20 cellular contexts compared by ENCODE assay signal in the genomic region with DNA sequence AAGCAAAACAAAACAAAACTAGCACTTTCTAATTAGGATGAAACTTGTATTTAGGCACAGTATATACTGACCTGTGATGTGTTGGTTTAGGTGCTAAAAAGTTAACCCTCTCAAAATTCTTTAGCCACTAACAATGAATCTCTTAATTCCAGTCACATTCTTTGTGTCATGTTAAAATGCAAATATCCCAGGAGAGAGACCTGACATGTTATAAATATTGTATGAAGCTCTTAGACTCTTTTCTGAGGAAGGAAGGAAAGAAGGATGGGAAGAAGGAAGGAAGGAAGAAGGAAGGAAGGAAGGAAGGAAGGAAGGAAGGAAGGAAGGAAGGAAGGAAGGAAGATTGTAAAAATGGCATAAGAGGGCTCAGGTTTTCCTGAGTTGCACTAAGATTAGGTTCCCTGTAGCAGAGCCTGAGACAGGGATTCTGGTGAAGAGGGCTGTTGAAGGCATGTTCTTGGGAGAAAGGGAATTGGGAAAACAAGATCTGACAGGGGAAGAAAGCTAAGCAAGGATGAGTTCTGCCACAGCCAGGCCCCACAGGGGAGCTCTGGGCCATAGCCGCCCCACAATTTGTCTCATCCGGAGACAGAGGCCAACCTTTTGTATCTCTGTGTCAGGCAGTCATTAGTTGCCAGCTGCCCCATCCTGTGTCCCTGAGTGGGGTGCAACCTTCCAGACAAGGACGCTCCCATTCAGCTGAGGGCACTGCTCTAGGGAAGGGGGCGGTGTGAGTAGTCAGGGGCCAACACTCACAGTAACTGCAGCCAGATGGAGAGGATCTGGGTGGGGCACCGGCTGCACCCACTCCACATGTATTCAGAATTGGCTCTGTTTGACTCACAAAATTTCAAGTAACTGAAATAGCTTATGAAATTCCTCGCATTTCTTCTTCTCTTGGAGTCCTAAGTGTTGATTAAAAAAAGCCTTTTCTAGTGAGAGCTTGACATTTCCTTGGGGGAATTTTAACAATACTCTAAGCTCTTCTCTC.
DNase-seq lines count a peak whose midpoint lies in the region; ATAC-seq and TF ChIP-seq lines count a peak whose summit lies in the region.
"Had no signal": no experiment of that assay in that cellular context is flagged by ENCODE, and none has a peak within 500 bp of the region (broad histone marks: within the 10 kb centered on the region; RNA-seq: fewer than 3 reads in every experiment).

No MANE protein-coding gene starts in this region.

- peaks cover 3% of the 10 kb centered on the region for H3K36me3 Mint-ChIP-seq in endodermal cell (ENCODE audit: low read depth)
- H3K36me3 Mint-ChIP-seq in T-helper 2 cell treated with Interferon-gamma antibody and Interleukin-4, amounts not matched to agents 5 μg/mL and 100 μg/mL, for 36 hours (ENCODE audit: low read depth): peaks cover 5% of the 10 kb centered on the region
- H3K36me3 Mint-ChIP-seq: memory B cell; natural killer cell treated with Interleukin-12 subunit alpha and Interleukin-12 subunit beta and Interleukin-15 and Interleukin-18, amount 100 ng/mL, for 72 hours; stimulated activated memory B cell treated with anti-CD40 and anti-IgM and Interleukin-4, amounts not matched to agents 10 μg/mL and 1 μg/mL and 100 μg/mL, for 72 hours had no signal

- no peak overlapping the region for H3K4me3 Mint-ChIP-seq in endodermal cell
- H3K4me3 Mint-ChIP-seq in T-helper 2 cell treated with Interferon-gamma antibody and Interleukin-4, amounts not matched to agents 5 μg/mL and 100 μg/mL, for 36 hours: no peak overlapping the region
- H3K4me3 Mint-ChIP-seq: activated CD4-positive, alpha-beta T cell treated with anti-CD3 and anti-CD28 coated beads, Interleukin-2, amount 10 ng/mL, durations not matched to agents 7 days and 5 days; memory B cell; natural killer cell treated with Interleukin-12 subunit alpha and Interleukin-12 subunit beta and Interleukin-15 and Interleukin-18, amount 100 ng/mL, for 72 hours; stimulated activated memory B cell treated with anti-CD40 and anti-IgM and Interleukin-4, amounts not matched to agents 10 μg/mL and 1 μg/mL and 100 μg/mL, for 72 hours had no signal

- H2AFZ ChIP-seq in DND-41 (ENCODE audit: low read depth, low read length): no peak overlapping the region

- H3K4me3 ChIP-seq in DND-41 (ENCODE audit: low read depth in 1 of 2, low read length in 2 of 2) (no peak overlapping the region), endodermal cell (ENCODE audit: low read length) (no peak overlapping the region), body of pancreas (no peak overlapping the region)
- H3K4me3 ChIP-seq: ascending aorta, tibial artery had no signal

- H3K27me3 ChIP-seq in DND-41 (ENCODE audit: insufficient read depth, low read length, poor library complexity): no peaks in the 10 kb centered on the region
- no peaks in the 10 kb centered on the region for H3K27me3 ChIP-seq in endodermal cell (ENCODE audit: control insufficient read depth, insufficient read depth, low read length, poor library complexity, severe bottlenecking)
- no peaks in the 10 kb centered on the region for H3K27me3 ChIP-seq in body of pancreas
- H3K27me3 ChIP-seq: ascending aorta had no signal

- ATAC-seq in DND-41 (ENCODE audit: insufficient read depth, low read depth) (peak; percentile 22; the same call in 1 of the 3 replicates), body of pancreas (no peak), HG03280 (IDR thresholded peaks at IDR 0.05; ENCODE audit: unreplicated experiment) (no peak)
- ATAC-seq: natural killer cell treated with Interleukin-12 subunit alpha and Interleukin-12 subunit beta and Interleukin-15 and Interleukin-18, amount 100 ng/mL, for 72 hours; SK-N-SH treated with all-trans-retinoic acid at 6 μM for 48 hours; stimulated activated memory B cell treated with anti-CD40 and anti-IgM and Interleukin-4, amounts not matched to agents 10 μg/mL and 1 μg/mL and 100 μg/mL, for 72 hours had no signal

- no peak overlapping the region for H3K9ac ChIP-seq in DND-41 (ENCODE audit: low read depth, low read length)
- H3K9ac ChIP-seq in endodermal cell (ENCODE audit: extremely low read depth, low read length, poor library complexity, severe bottlenecking): no peak overlapping the region

- no peak for TF ChIP-seq POLR2A in body of pancreas (IDR thresholded peaks at IDR 0.05)

- no peaks in the 10 kb centered on the region for H4K20me1 ChIP-seq in DND-41 (ENCODE audit: insufficient read depth, low read length)

- no peaks in the 10 kb centered on the region for H3K79me2 ChIP-seq in DND-41 (ENCODE audit: insufficient read depth, low read length)

- no peaks in the 10 kb centered on the region for H3K36me3 ChIP-seq in DND-41 (ENCODE audit: insufficient read depth, low read length)
- no peaks in the 10 kb centered on the region for H3K36me3 ChIP-seq in endodermal cell (ENCODE audit: control insufficient read depth, insufficient read depth, low read length)
- no peaks in the 10 kb centered on the region for H3K36me3 ChIP-seq in body of pancreas (replicated peaks in 1 of 2; ENCODE audit: insufficient read depth in 1 of 2, low read depth in 2 of 2)
- H3K36me3 ChIP-seq: ascending aorta, tibial artery had no signal

- peaks cover 23% of the 10 kb centered on the region for H3K4me1 Mint-ChIP-seq in endodermal cell
- peaks cover 1% of the 10 kb centered on the region for H3K4me1 Mint-ChIP-seq in T-helper 2 cell treated with Interferon-gamma antibody and Interleukin-4, amounts not matched to agents 5 μg/mL and 100 μg/mL, for 36 hours (ENCODE audit: low read depth)
- H3K4me1 Mint-ChIP-seq: activated CD4-positive, alpha-beta T cell treated with anti-CD3 and anti-CD28 coated beads, Interleukin-2, amount 10 ng/mL, durations not matched to agents 7 days and 5 days had no signal

- no peak overlapping the region for H3K27ac Mint-ChIP-seq in endodermal cell
- H3K27ac Mint-ChIP-seq in T-helper 2 cell treated with Interferon-gamma antibody and Interleukin-4, amounts not matched to agents 5 μg/mL and 100 μg/mL, for 36 hours: no peak overlapping the region
- H3K27ac Mint-ChIP-seq: activated CD4-positive, alpha-beta T cell treated with anti-CD3 and anti-CD28 coated beads, Interleukin-2, amount 10 ng/mL, durations not matched to agents 7 days and 5 days; memory B cell; natural killer cell treated with Interleukin-12 subunit alpha and Interleukin-12 subunit beta and Interleukin-15 and Interleukin-18, amount 100 ng/mL, for 72 hours; progenitor cell of endocrine pancreas; stimulated activated memory B cell treated with anti-CD40 and anti-IgM and Interleukin-4, amounts not matched to agents 10 μg/mL and 1 μg/mL and 100 μg/mL, for 72 hours had no signal

- no peak overlapping the region for H3K27ac ChIP-seq in DND-41 (ENCODE audit: low read length)
- peak overlapping the region; percentile 54 for H3K27ac ChIP-seq in endodermal cell (ENCODE audit: low read depth, low read length)
- H3K27ac ChIP-seq in body of pancreas: no peak overlapping the region
- H3K27ac ChIP-seq: ascending aorta, C4-2B, tibial artery had no signal

- H3K9me3 Mint-ChIP-seq in endodermal cell: peaks cover 5% of the 10 kb centered on the region
- H3K9me3 Mint-ChIP-seq in T-helper 2 cell treated with Interferon-gamma antibody and Interleukin-4, amounts not matched to agents 5 μg/mL and 100 μg/mL, for 36 hours: no peaks in the 10 kb centered on the region
- H3K9me3 Mint-ChIP-seq: activated CD4-positive, alpha-beta T cell treated with anti-CD3 and anti-CD28 coated beads, Interleukin-2, amount 10 ng/mL, durations not matched to agents 7 days and 5 days; memory B cell; natural killer cell treated with Interleukin-12 subunit alpha and Interleukin-12 subunit beta and Interleukin-15 and Interleukin-18, amount 100 ng/mL, for 72 hours; stimulated activated memory B cell treated with anti-CD40 and anti-IgM and Interleukin-4, amounts not matched to agents 10 μg/mL and 1 μg/mL and 100 μg/mL, for 72 hours had no signal

- TF ChIP-seq CTCF in DND-41 (IDR thresholded peaks at IDR 0.05; ENCODE audit: borderline replicate concordance, extremely low read depth, low read length, poor library complexity, severe bottlenecking) (no peak), endodermal cell (conservative IDR thresholded peaks at IDR 0.05) (no peak), body of pancreas (IDR thresholded peaks at IDR 0.05) (no peak)

- H3K9me3 ChIP-seq in DND-41 (ENCODE audit: insufficient read depth, low read length, severe bottlenecking) (no peaks in the 10 kb centered on the region), endodermal cell (ENCODE audit: control insufficient read depth, low read length) (peaks cover 22% of the 10 kb centered on the region), body of pancreas (no peaks in the 10 kb centered on the region)
- H3K9me3 ChIP-seq: ascending aorta, tibial artery had no signal

- 89 to 92% methylated on average over 3 to 6 of the region's 6 CpGs for WGBS in endodermal cell (ENCODE audit: insufficient coverage in 1 of 2, insufficient read length in 1 of 2), 2 experiments
- WGBS in body of pancreas, 2 donors: 81 to 88% methylated on average over 5 to 6 of the region's 6 CpGs

- intact Hi-C loops in body of pancreas (cut with DNase I): no loop called here

- no peaks in the 10 kb centered on the region for H3K4me1 ChIP-seq in DND-41 (ENCODE audit: insufficient read depth, low read length)
- H3K4me1 ChIP-seq in endodermal cell (ENCODE audit: control insufficient read depth, insufficient read depth, low read length): peaks cover 7% of the 10 kb centered on the region
- H3K4me1 ChIP-seq in body of pancreas: no peaks in the 10 kb centered on the region
- H3K4me1 ChIP-seq: ascending aorta, tibial artery had no signal

- H3K27me3 Mint-ChIP-seq in endodermal cell (ENCODE audit: insufficient read depth): no peaks in the 10 kb centered on the region
- no peaks in the 10 kb centered on the region for H3K27me3 Mint-ChIP-seq in T-helper 2 cell treated with Interferon-gamma antibody and Interleukin-4, amounts not matched to agents 5 μg/mL and 100 μg/mL, for 36 hours (ENCODE audit: low read depth)
- H3K27me3 Mint-ChIP-seq: activated CD4-positive, alpha-beta T cell treated with anti-CD3 and anti-CD28 coated beads, Interleukin-2, amount 10 ng/mL, durations not matched to agents 7 days and 5 days had no signal

- H3K4me2 ChIP-seq in DND-41 (ENCODE audit: insufficient read depth, low read length): no peak overlapping the region

- DNase-seq in DND-41 (no peak), NCI-H146 treated with DMSO at 0.1 percent for 48 hours (lab: John Stamatoyannopoulos, UW; ENCODE audit: unreplicated experiment) (peak; percentile 76), endodermal cell (peak; percentile 55), retina (peak; percentile 25), body of pancreas (no peak)
- DNase-seq in T-helper 2 cell treated with Interferon-gamma antibody and Interleukin-4, amounts not matched to agents 5 μg/mL and 100 μg/mL, for 36 hours (ENCODE audit: low spot score): no peak
- DNase-seq: activated CD4-positive, alpha-beta T cell treated with anti-CD3 and anti-CD28 coated beads, Interleukin-2, amount 10 ng/mL, durations not matched to agents 7 days and 5 days; activated CD8-positive, alpha-beta memory T cell treated with anti-CD3 and anti-CD28 coated beads, Interleukin-2, amount 50 U/mL, for 48 hours; dermis blood vessel endothelial cell; NCI-H1436; NCI-H526 treated with DMSO at 0.1 percent for 48 hours; tibial artery had no signal

Comparison
In these comparisons a context has a peak if more than half of its experiments do, and no peak if none do; other contexts are left out.
1. DNase-seq: peak in NCI-H146 treated with DMSO at 0.1 percent for 48 hours (single experiment), endodermal cell (single experiment) and retina (single experiment); none in DND-41 (single experiment), body of pancreas (0 of 4) and T-helper 2 cell treated with Interferon-gamma antibody and Interleukin-4, amounts not matched to agents 5 μg/mL and 100 μg/mL, for 36 hours (single experiment).